ENCODE assay signal across 21 cellular contexts in genomic region chr20:44693625-44694024, GRCh38. TPM values are rescaled to one million over a fixed set of nuclear protein-coding genes. Genes with fewer than 3 reads are reported as not detected.
A peak's percentile ranks its signal among the peaks of the same experiment; 100 is the strongest.
DNase-seq lines count a peak whose midpoint lies in the region; ATAC-seq and TF ChIP-seq lines count a peak whose summit lies in the region.
"Had no signal": no experiment of that assay in that cellular context is flagged by ENCODE, and none has a peak within 500 bp of the region (broad histone marks: within the 10 kb centered on the region; RNA-seq: fewer than 3 reads in every experiment).

No MANE protein-coding gene starts in this region.

- no peak for ATAC-seq in upper lobe of right lung
- ATAC-seq in GM21737 (IDR thresholded peaks at IDR 0.05; ENCODE audit: unreplicated experiment): no peak
- ATAC-seq: activated T-helper 17 cell treated with anti-CD3 and anti-CD28 coated beads, Interleukin-2, amount 50 U/mL, for 72 hours; T-cell had no signal

- no peaks in the 10 kb centered on the region for H4K20me1 ChIP-seq in mammary epithelial cell (ENCODE audit: insufficient read depth, low read length)

- dilution Hi-C loops in mammary epithelial cell (cut with HindIII; ENCODE audit: low sequenced_read_pairs): loop anchor here (5.0 kb wide), 1 partner anchor 44 kb away; no protein-coding TSS in a partner anchor

- DNase-seq in breast epithelium (ENCODE audit: low spot score in 2 of 2): no peak
- DNase-seq in mammary epithelial cell: no peak
- DNase-seq in coronary artery (ENCODE audit: low spot score): no peak
- no peak for DNase-seq in ovary
- no peak for DNase-seq in upper lobe of right lung
- no peak for DNase-seq in H4 (ENCODE audit: low spot score)
- no peak for DNase-seq in activated gamma-delta T cell treated with Interleukin-2 at 50 U/mL for 16 hours
- DNase-seq: activated CD8-positive, alpha-beta memory T cell treated with anti-CD3 and anti-CD28 coated beads for 24 hours; amygdala; cortex of kidney; DND-41; erythroblast; NCI-H2029 treated with DMSO at 0.1 percent for 48 hours; NCI-H526; T-cell had no signal

- no peak overlapping the region for H3K9ac ChIP-seq in mammary epithelial cell (ENCODE audit: insufficient read depth, low read length)

- no peaks in the 10 kb centered on the region for H3K36me3 ChIP-seq in breast epithelium
- no peaks in the 10 kb centered on the region for H3K36me3 ChIP-seq in mammary epithelial cell (ENCODE audit: insufficient read depth, low read length)
- no peaks in the 10 kb centered on the region for H3K36me3 ChIP-seq in ovary
- no peaks in the 10 kb centered on the region for H3K36me3 ChIP-seq in upper lobe of right lung

- TF ChIP-seq CTCF in breast epithelium (IDR thresholded peaks at IDR 0.05) (no peak), mammary epithelial cell (conservative IDR thresholded peaks at IDR 0.05 in 1 of 2, IDR thresholded peaks at IDR 0.05 in 1 of 2; ENCODE audit: extremely low read depth in 1 of 2, insufficient read depth in 1 of 2, low read depth in 1 of 2, low read length in 2 of 2) (no peak), coronary artery (IDR thresholded peaks at IDR 0.05) (no peak), ovary (IDR thresholded peaks at IDR 0.05) (no peak), upper lobe of right lung (IDR thresholded peaks at IDR 0.05) (no peak)

- intact Hi-C loops in breast epithelium (cut with DNase I; ENCODE audit: low total_unique reads): no loop called here
- intact Hi-C loops in mammary epithelial cell (cut with micrococcal nuclease): loop anchor here (2.0 kb wide), 1 partner anchor 173 kb away; no protein-coding TSS in a partner anchor
- intact Hi-C loops in ovary (cut with DNase I): no loop called here
- intact Hi-C loops in upper lobe of right lung (cut with DNase I): no loop called here

- CTCF ChIA-PET in mammary epithelial cell (lab: Charles Lee; ENCODE audit: low non-redundant PET): no interaction called here

- H3K27ac ChIP-seq in breast epithelium (peak overlapping the region; percentile 78 to 83), mammary epithelial cell (ENCODE audit: insufficient read depth, low read depth, low read length) (no peak overlapping the region), coronary artery (peak overlapping the region; percentile 87 to 94), ovary (peak overlapping the region; percentile 36 to 52), upper lobe of right lung (peak overlapping the region; percentile 82)
- H3K27ac ChIP-seq: VCaP had no signal

- no peak for TF ChIP-seq EP300 in ovary (IDR thresholded peaks at IDR 0.05)

- H3K4me3 ChIP-seq in breast epithelium (no peak overlapping the region), mammary epithelial cell (replicated peaks in 1 of 3; ENCODE audit: insufficient read depth in 1 of 3, low read depth in 2 of 3, low read length in 3 of 3) (no peak overlapping the region), coronary artery (no peak overlapping the region), ovary (no peak overlapping the region), upper lobe of right lung (no peak overlapping the region)
- H3K4me3 ChIP-seq: mucosa of descending colon had no signal

- H3K27me3 ChIP-seq in breast epithelium: no peaks in the 10 kb centered on the region
- H3K27me3 ChIP-seq in mammary epithelial cell (ENCODE audit: insufficient read depth, low read length): no peaks in the 10 kb centered on the region
- H3K27me3 ChIP-seq in ovary: no peaks in the 10 kb centered on the region
- H3K27me3 ChIP-seq in upper lobe of right lung: no peaks in the 10 kb centered on the region

- H3K4me1 ChIP-seq in breast epithelium (peaks cover 0 to 3% of the 10 kb centered on the region in 2 donors), mammary epithelial cell (ENCODE audit: insufficient read depth, low read length) (peaks cover 14% of the 10 kb centered on the region), ovary (ENCODE audit: insufficient read depth) (peaks cover 29% of the 10 kb centered on the region), upper lobe of right lung (peaks cover 22% of the 10 kb centered on the region)

- H3K9me3 ChIP-seq in breast epithelium (no peaks in the 10 kb centered on the region), mammary epithelial cell (replicated peaks; ENCODE audit: insufficient read depth, low read length) (peaks cover 4% of the 10 kb centered on the region), ovary (no peaks in the 10 kb centered on the region), upper lobe of right lung (no peaks in the 10 kb centered on the region)
- H3K9me3 ChIP-seq: mucosa of descending colon had no signal

- no peak overlapping the region for H2AFZ ChIP-seq in mammary epithelial cell (ENCODE audit: low read depth, low read length)

- TF ChIP-seq POLR2A in breast epithelium (IDR thresholded peaks at IDR 0.05) (no peak), ovary (IDR thresholded peaks at IDR 0.05) (no peak)

- no peak overlapping the region for H3K4me2 ChIP-seq in mammary epithelial cell (ENCODE audit: insufficient read depth, low read depth, low read length)

- no TSS peak for BruUV-seq in mammary epithelial cell (replicated peaks; lab: Mats Ljungman, UMichigan)

- H3K79me2 ChIP-seq in mammary epithelial cell (ENCODE audit: insufficient read depth, low read length): no peaks in the 10 kb centered on the region

- in situ Hi-C loops in mammary epithelial cell (cut with MboI; ENCODE audit: low sequenced_read_pairs in 2 of 2): no loop called here

RNA-seq across cellular contexts. Expression of gene CCN5, which starts 21.5 kb away (rescaled TPM):
- total RNA-seq in breast epithelium (1,000 to 10,000 TPM in 1 of 3 donors, 10 to 100 TPM in 2; 16.1 to 1,283 (median 39.0) TPM), mammary epithelial cell (under 1 TPM in 1 of 2 donors, not detected in 1; 0.67 TPM), ovary (100 to 1,000 TPM in 4 of 7 donors, 10 to 100 TPM in 3; 47.4 to 296 (median 148) TPM), upper lobe of right lung (112 TPM)
- polyA plus RNA-seq in mammary epithelial cell (not detected), ovary (100 to 1,000 TPM; 183 to 196 TPM)
- not detected for polyA minus RNA-seq in mammary epithelial cell
- 0.77 and 4.2 TPM in 2 replicates for total RNA-seq in H4 (2014; rRNA removed; shearing (Covaris generic))
- total RNA-seq: A172; activated T-helper 17 cell treated with anti-CD3 and anti-CD28 coated beads, Interleukin-2, amount 50 U/mL, for 72 hours had no signal
- polyA plus RNA-seq: keratinocyte had no signal

RNA-seq across cellular contexts. Expression of gene ADA, which starts 42.1 kb away (rescaled TPM):
- 10 to 100 TPM in 2 of 3 donors, 1 to 10 TPM in 1; 5.7 to 46.2 (median 11.5) TPM for total RNA-seq in breast epithelium
- 10 to 100 TPM in 1 of 2 donors, 1 to 10 TPM in 1; 4.2 to 10.5 TPM for total RNA-seq in mammary epithelial cell
- 23.0 TPM for polyA plus RNA-seq in mammary epithelial cell
- polyA minus RNA-seq in mammary epithelial cell: 9.3 TPM
- 1 to 10 TPM; 1.1 to 5.7 (median 3.2) TPM for total RNA-seq in ovary
- polyA plus RNA-seq in ovary: 1 to 10 TPM; 2.8 to 7.4 TPM
- total RNA-seq in upper lobe of right lung: 5.8 TPM
- 7.9 and 11.3 TPM in 2 replicates for total RNA-seq in H4 (2014; rRNA removed; shearing (Covaris generic))

RNA-seq across cellular contexts. Expression of gene KCNK15, which starts 52.0 kb away (rescaled TPM):
- total RNA-seq in breast epithelium: 1 to 10 TPM; 5.0 to 7.3 (median 5.6) TPM
- 1 to 10 TPM in 1 of 2 donors, under 1 TPM in 1; 0.31 to 1.0 TPM for total RNA-seq in mammary epithelial cell
- polyA plus RNA-seq in mammary epithelial cell: 0.40 TPM
- polyA minus RNA-seq in mammary epithelial cell: not detected
- total RNA-seq in ovary: 10 to 100 TPM in 1 of 7 donors, 1 to 10 TPM in 6; 2.6 to 21.6 (median 5.0) TPM
- 1 to 10 TPM in 1 of 2 donors, under 1 TPM in 1; 0.93 to 1.7 TPM for polyA plus RNA-seq in ovary
- total RNA-seq in upper lobe of right lung: 1.1 TPM
- 0.06 TPM in 1 of 2 replicates, not detected in the other for total RNA-seq in H4 (2014; rRNA removed; shearing (Covaris generic))
- total RNA-seq: A172 had no signal
- polyA plus RNA-seq: keratinocyte had no signal
